ENCODE assay signal across 9 cellular contexts in the genomic region with DNA sequence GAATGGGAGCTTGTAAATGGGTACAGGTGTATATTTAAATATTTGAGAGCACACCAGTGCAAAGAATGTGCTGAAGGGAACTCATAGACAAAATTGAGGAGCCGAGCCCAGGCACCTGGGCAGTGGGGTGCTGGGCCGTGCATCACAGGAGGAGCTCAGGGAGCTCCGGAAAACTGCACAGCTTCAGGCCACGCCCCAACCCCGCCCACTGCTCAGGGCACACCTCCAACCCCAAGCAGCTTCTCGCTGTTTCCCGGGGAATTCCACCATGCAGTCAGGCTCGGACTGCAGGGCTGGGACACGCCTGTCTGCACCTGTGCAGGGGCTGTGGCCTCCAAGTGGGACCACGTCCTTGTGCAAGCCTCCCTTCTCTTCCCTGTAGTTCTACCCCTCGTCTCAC.
DNase-seq lines count a peak whose midpoint lies in the region; ATAC-seq and TF ChIP-seq lines count a peak whose summit lies in the region.
"Had no signal": no experiment of that assay in that cellular context is flagged by ENCODE, and none has a peak within 500 bp of the region (broad histone marks: within the 10 kb centered on the region; RNA-seq: fewer than 3 reads in every experiment).

No MANE protein-coding gene starts in this region.

- ATAC-seq in memory B cell (ENCODE audit: low read depth), result peak; percentile 46
- ATAC-seq in GM21390 (IDR thresholded peaks at IDR 0.05; ENCODE audit: unreplicated experiment), result no peak
- ATAC-seq in natural killer cell treated with Interleukin-12 subunit alpha and Interleukin-12 subunit beta and Interleukin-15 and Interleukin-18, amount 100 ng/mL, for 72 hours, result no peak
- no peak for ATAC-seq in activated CD8-positive, alpha-beta T cell treated with anti-CD3 and anti-CD28 coated beads for 36 hours

- DNase-seq in AG20443 (ENCODE audit: low spot score) (peak; percentile 38), HK-2 (ENCODE audit: unreplicated experiment) (peak; percentile 37), dermis microvascular lymphatic vessel endothelial cell (ENCODE audit: low read depth in 2 of 2) (peak; percentile 10 to 48), memory B cell (ENCODE audit: low spot score in 2 of 2) (no peak), activated gamma-delta T cell (lab: John Stamatoyannopoulos, UW) (no peak)
- DNase-seq in natural killer cell treated with Interleukin-12 subunit alpha and Interleukin-12 subunit beta and Interleukin-15 and Interleukin-18, amount 100 ng/mL, for 72 hours (ENCODE audit: low spot score), result no peak
- DNase-seq in activated CD8-positive, alpha-beta T cell treated with anti-CD3 and anti-CD28 coated beads for 36 hours, result no peak
- DNase-seq: NCI-H2171 had no signal

- H3K9me3 Mint-ChIP-seq in memory B cell, result peaks cover 4% of the 10 kb centered on the region
- peaks cover 3% of the 10 kb centered on the region for H3K9me3 Mint-ChIP-seq in natural killer cell treated with Interleukin-12 subunit alpha and Interleukin-12 subunit beta and Interleukin-15 and Interleukin-18, amount 100 ng/mL, for 72 hours
- no peaks in the 10 kb centered on the region for H3K9me3 Mint-ChIP-seq in activated CD8-positive, alpha-beta T cell treated with anti-CD3 and anti-CD28 coated beads for 36 hours

- H3K27ac Mint-ChIP-seq in memory B cell, result no peak overlapping the region
- no peak overlapping the region for H3K27ac Mint-ChIP-seq in natural killer cell treated with Interleukin-12 subunit alpha and Interleukin-12 subunit beta and Interleukin-15 and Interleukin-18, amount 100 ng/mL, for 72 hours
- no peak overlapping the region for H3K27ac Mint-ChIP-seq in activated CD8-positive, alpha-beta T cell treated with anti-CD3 and anti-CD28 coated beads for 36 hours

- intact Hi-C loops in activated CD8-positive, alpha-beta T cell treated with anti-CD3 and anti-CD28 coated beads for 36 hours (cut with micrococcal nuclease), result no loop called here

- H3K36me3 Mint-ChIP-seq in memory B cell, result peaks cover 34% of the 10 kb centered on the region
- H3K36me3 Mint-ChIP-seq in natural killer cell treated with Interleukin-12 subunit alpha and Interleukin-12 subunit beta and Interleukin-15 and Interleukin-18, amount 100 ng/mL, for 72 hours, result no peaks in the 10 kb centered on the region
- H3K36me3 Mint-ChIP-seq in activated CD8-positive, alpha-beta T cell treated with anti-CD3 and anti-CD28 coated beads for 36 hours (ENCODE audit: low read depth), result peaks cover 26% of the 10 kb centered on the region

- peaks cover 5% of the 10 kb centered on the region for H3K4me1 Mint-ChIP-seq in memory B cell
- H3K4me1 Mint-ChIP-seq in natural killer cell treated with Interleukin-12 subunit alpha and Interleukin-12 subunit beta and Interleukin-15 and Interleukin-18, amount 100 ng/mL, for 72 hours (ENCODE audit: low read depth in 2 of 2), result peaks cover 13 to 26% of the 10 kb centered on the region in 2 donors
- H3K4me1 Mint-ChIP-seq in activated CD8-positive, alpha-beta T cell treated with anti-CD3 and anti-CD28 coated beads for 36 hours (ENCODE audit: low read depth), result peaks cover 2% of the 10 kb centered on the region

- POLR2A ChIA-PET in activated CD8-positive, alpha-beta T cell treated with anti-CD3 and anti-CD28 coated beads for 36 hours (lab: Charles Lee), result interaction anchor here (0.6 kb wide), 1 partner anchor 110 kb away, joined by 3 read pairs; no protein-coding TSS in a partner anchor

- TF ChIP-seq CTCF in activated CD8-positive, alpha-beta T cell treated with anti-CD3 and anti-CD28 coated beads for 36 hours (IDR thresholded peaks at IDR 0.05), result no peak

- H3K27me3 Mint-ChIP-seq in memory B cell, result no peaks in the 10 kb centered on the region
- no peaks in the 10 kb centered on the region for H3K27me3 Mint-ChIP-seq in natural killer cell treated with Interleukin-12 subunit alpha and Interleukin-12 subunit beta and Interleukin-15 and Interleukin-18, amount 100 ng/mL, for 72 hours
- no peaks in the 10 kb centered on the region for H3K27me3 Mint-ChIP-seq in activated CD8-positive, alpha-beta T cell treated with anti-CD3 and anti-CD28 coated beads for 36 hours

- no peak overlapping the region for H3K4me3 Mint-ChIP-seq in memory B cell
- H3K4me3 Mint-ChIP-seq in natural killer cell treated with Interleukin-12 subunit alpha and Interleukin-12 subunit beta and Interleukin-15 and Interleukin-18, amount 100 ng/mL, for 72 hours, result no peak overlapping the region
- H3K4me3 Mint-ChIP-seq in activated CD8-positive, alpha-beta T cell treated with anti-CD3 and anti-CD28 coated beads for 36 hours, result no peak overlapping the region

- CTCF ChIA-PET in activated CD8-positive, alpha-beta T cell treated with anti-CD3 and anti-CD28 coated beads for 36 hours (lab: Charles Lee), result interaction anchor here (1.2 kb wide), 1 partner anchor 14 kb away, joined by 3 read pairs; no protein-coding TSS in a partner anchor

Comparison
In these comparisons a context has a peak if more than half of its experiments do, and no peak if none do; other contexts are left out.
1. DNase-seq: peak in AG20443 (single experiment), HK-2 (single experiment) and dermis microvascular lymphatic vessel endothelial cell (2 of 2); none in memory B cell (0 of 2), natural killer cell treated with Interleukin-12 subunit alpha and Interleukin-12 subunit beta and Interleukin-15 and Interleukin-18, amount 100 ng/mL, for 72 hours (single experiment), activated CD8-positive, alpha-beta T cell treated with anti-CD3 and anti-CD28 coated beads for 36 hours (single experiment) and activated gamma-delta T cell (single experiment).